Comparison of ENCODE assay signal across 17 cellular contexts in genomic region chr14:64601571-64601970, GRCh38. TPM values are rescaled to one million over a fixed set of nuclear protein-coding genes. Genes with fewer than 3 reads are reported as not detected.
A peak's percentile ranks its signal among the peaks of the same experiment; 100 is the strongest.
DNase-seq lines count a peak whose midpoint lies in the region; ATAC-seq and TF ChIP-seq lines count a peak whose summit lies in the region.
"Had no signal": no experiment of that assay in that cellular context is flagged by ENCODE, and none has a peak within 500 bp of the region (broad histone marks: within the 10 kb centered on the region; RNA-seq: fewer than 3 reads in every experiment).

No MANE protein-coding gene starts in this region.

- 15% methylated on average over 21 of the region's 38 CpGs for WGBS in mammary epithelial cell (ENCODE audit: low coverage, missing lambda C conversion rate)

- H3K36me3 ChIP-seq in mammary epithelial cell (ENCODE audit: insufficient read depth, low read length) (no peaks in the 10 kb centered on the region), thoracic aorta (no peaks in the 10 kb centered on the region)

- intact Hi-C loops in mammary epithelial cell (cut with micrococcal nuclease) (no loop called here), MCF 10A (cut with micrococcal nuclease) (no loop called here)

- in situ Hi-C loops in mammary epithelial cell (cut with MboI; ENCODE audit: low sequenced_read_pairs in 2 of 2) (no loop called here), astrocyte of the spinal cord (cut with HindIII; ENCODE audit: low sequenced_read_pairs) (no loop called here)

- no peak overlapping the region for H3K27ac Mint-ChIP-seq in MCF 10A (ENCODE audit: low read depth, unreplicated experiment)

- peak overlapping the region; percentile 80 for H2AFZ ChIP-seq in mammary epithelial cell (ENCODE audit: low read depth, low read length)

- no peaks in the 10 kb centered on the region for H3K79me2 ChIP-seq in mammary epithelial cell (ENCODE audit: insufficient read depth, low read length)

- TF ChIP-seq CTCF in mammary epithelial cell (conservative IDR thresholded peaks at IDR 0.05 in 1 of 2, IDR thresholded peaks at IDR 0.05 in 1 of 2; ENCODE audit: extremely low read depth in 1 of 2, insufficient read depth in 1 of 2, low read depth in 1 of 2, low read length in 2 of 2) (no peak), MCF 10A (IDR thresholded peaks at IDR 0.05; ENCODE audit: unreplicated experiment) (no peak), astrocyte of the spinal cord (IDR thresholded peaks at IDR 0.05; ENCODE audit: low read depth, low read length) (no peak), fibroblast of the aortic adventitia (IDR thresholded peaks at IDR 0.05; ENCODE audit: insufficient read depth, low read length) (no peak), thoracic aorta (IDR thresholded peaks at IDR 0.05) (no peak)

- no peaks in the 10 kb centered on the region for H4K20me1 ChIP-seq in mammary epithelial cell (ENCODE audit: insufficient read depth, low read length)

- H3K9me3 ChIP-seq in mammary epithelial cell (replicated peaks; ENCODE audit: insufficient read depth, low read length) (no peaks in the 10 kb centered on the region), thoracic aorta (no peaks in the 10 kb centered on the region)
- H3K9me3 ChIP-seq: Caco-2 had no signal

- ATAC-seq in thoracic aorta (ENCODE audit: insufficient number of reproducible peaks, low FRiP score, low read depth) (no peak), HG03565 (IDR thresholded peaks at IDR 0.05; ENCODE audit: unreplicated experiment) (no peak), GM18861 (IDR thresholded peaks at IDR 0.05; ENCODE audit: unreplicated experiment) (no peak)

- DNase-seq in mammary epithelial cell (no peak), MCF 10A (ENCODE audit: unreplicated experiment) (no peak), astrocyte of the spinal cord (ENCODE audit: low read depth, low spot score) (no peak), fibroblast of the aortic adventitia (ENCODE audit: low read depth) (no peak), thoracic aorta (ENCODE audit: low spot score) (no peak), kidney tubule cell (ENCODE audit: low spot score) (no peak)
- DNase-seq: AML-193, Caco-2, HCEC 1CT, MV-4-11, NCI-H1417 treated with DMSO at 0.1 percent for 48 hours, NCI-H2081, NCI-H510A treated with DMSO at 0.1 percent for 48 hours, SIG-M5 had no signal

- H3K9ac ChIP-seq in mammary epithelial cell (ENCODE audit: insufficient read depth, low read length): no peak overlapping the region

- H3K4me3 ChIP-seq in mammary epithelial cell (replicated peaks in 1 of 3; ENCODE audit: insufficient read depth in 1 of 3, low read depth in 2 of 3, low read length in 3 of 3): peak overlapping the region in 1 of 3 experiments; percentile 14
- H3K4me3 ChIP-seq in astrocyte of the spinal cord (ENCODE audit: low read depth, low read length): peak overlapping the region; percentile 15
- H3K4me3 ChIP-seq in fibroblast of the aortic adventitia (ENCODE audit: low read depth, low read length): peak overlapping the region; percentile 31
- H3K4me3 ChIP-seq in thoracic aorta: peak overlapping the region; percentile 45

- H3K27me3 Mint-ChIP-seq in MCF 10A (ENCODE audit: insufficient read depth, unreplicated experiment): peaks cover 11% of the 10 kb centered on the region

- H3K9me3 Mint-ChIP-seq in MCF 10A (ENCODE audit: unreplicated experiment): no peaks in the 10 kb centered on the region

- no peak overlapping the region for H3K27ac ChIP-seq in mammary epithelial cell (ENCODE audit: insufficient read depth, low read depth, low read length)
- no peak overlapping the region for H3K27ac ChIP-seq in thoracic aorta
- H3K27ac ChIP-seq: 22Rv1 had no signal

- H3K4me1 Mint-ChIP-seq in MCF 10A (ENCODE audit: insufficient read depth, unreplicated experiment): peaks cover 16% of the 10 kb centered on the region

- H3K4me2 ChIP-seq in mammary epithelial cell (ENCODE audit: insufficient read depth, low read depth, low read length): peak overlapping the region; percentile 64

- POLR2A ChIA-PET in MCF 10A (lab: Yijun Ruan, JAX): no interaction called here

- no TSS peak for BruUV-seq in mammary epithelial cell (replicated peaks; lab: Mats Ljungman, UMichigan)
- BruUV-seq in MCF 10A (replicated peaks; lab: Mats Ljungman, UMichigan): no TSS peak

- H3K36me3 Mint-ChIP-seq in MCF 10A (ENCODE audit: insufficient read depth, unreplicated experiment): no peaks in the 10 kb centered on the region

- H3K27me3 ChIP-seq in mammary epithelial cell (ENCODE audit: insufficient read depth, low read length) (peaks cover 4% of the 10 kb centered on the region), thoracic aorta (replicated peaks; ENCODE audit: insufficient read depth) (no peaks in the 10 kb centered on the region)

- CTCF ChIA-PET in mammary epithelial cell (lab: Charles Lee; ENCODE audit: low non-redundant PET): no interaction called here
- CTCF ChIA-PET in MCF 10A (lab: Yijun Ruan, JAX): no interaction called here

- dilution Hi-C loops in mammary epithelial cell (cut with HindIII; ENCODE audit: low sequenced_read_pairs): no loop called here

- no peak overlapping the region for H3K4me3 Mint-ChIP-seq in MCF 10A (ENCODE audit: unreplicated experiment)

- H3K4me1 ChIP-seq in mammary epithelial cell (ENCODE audit: insufficient read depth, low read length): no peaks in the 10 kb centered on the region
- no peaks in the 10 kb centered on the region for H3K4me1 ChIP-seq in thoracic aorta (ENCODE audit: control insufficient read depth in 1 of 2, low read depth in 2 of 2)

RNA-seq across cellular contexts. Expression of gene PPP1R36, which starts 51.8 kb away (rescaled TPM):
- total RNA-seq in mammary epithelial cell (1 to 10 TPM in 1 of 2 donors, not detected in 1; 1.7 TPM), MCF 10A (2022) (0.47 TPM in 1 of 2 replicates, not detected in the other), fibroblast of the aortic adventitia (ENCODE audit: low replicate concordance) (0.18 TPM in 1 of 2 replicates, not detected in the other), thoracic aorta (not detected)
- polyA plus RNA-seq in mammary epithelial cell: 0.12 TPM
- polyA minus RNA-seq in mammary epithelial cell: not detected
